In genomic region chr10:124648738-124649137, GRCh38 we compare ENCODE assay signal across 8 cellular contexts.
DNase-seq lines count a peak whose midpoint lies in the region; ATAC-seq and TF ChIP-seq lines count a peak whose summit lies in the region.

No MANE protein-coding gene starts in this region.

- DNase-seq in AG09319 (ENCODE audit: extremely low read depth, low read depth) = peak; percentile 27
- peak; percentile 28 for DNase-seq in KG1 (lab: John Stamatoyannopoulos, UW)
- DNase-seq in SKM-1 treated with dmso at 0.1 percent for 144 hours (lab: John Stamatoyannopoulos, UW; ENCODE audit: unreplicated experiment) = peak; percentile 35
- peak in 1 of 2 donors; percentile 80 for DNase-seq in ascending aorta (ENCODE audit: low spot score in 2 of 2)
- peak; percentile 87 for DNase-seq in left ventricle myocardium superior

- H3K4me3 ChIP-seq in ascending aorta (no peak overlapping the region), skin epidermis (no peak overlapping the region)

- H3K9me3 ChIP-seq in ascending aorta = no peaks in the 10 kb centered on the region

- H3K27me3 ChIP-seq in ascending aorta = no peaks in the 10 kb centered on the region

- H3K36me3 ChIP-seq in ascending aorta = no peaks in the 10 kb centered on the region

- peaks cover 20 to 39% of the 10 kb centered on the region in 2 donors for H3K4me1 ChIP-seq in ascending aorta

- no peak for TF ChIP-seq CTCF in AG09319 (IDR thresholded peaks at IDR 0.05; ENCODE audit: low read depth, low read length)
- TF ChIP-seq CTCF in ascending aorta (IDR thresholded peaks at IDR 0.05) = no peak

- H3K27ac ChIP-seq in ascending aorta (peak overlapping the region; percentile 62 to 64), skin epidermis (peak overlapping the region; percentile 2 to 98 (median 82))

- peak; percentile 62 for ATAC-seq in left ventricle myocardium superior
- no peak for ATAC-seq in GM19351 (IDR thresholded peaks at IDR 0.05; ENCODE audit: unreplicated experiment)
- no peak for ATAC-seq in GM21447 (IDR thresholded peaks at IDR 0.05; ENCODE audit: unreplicated experiment)

- intact Hi-C loops in ascending aorta (cut with DNase I) (loop anchor here (5.0 kb wide), 1 partner anchor 94 kb away; the partner anchor contains the start of gene FAM53B), left ventricle myocardium superior (cut with micrococcal nuclease) (loop anchor here (10.0 kb wide), 1 partner anchor 96 kb away; the partner anchor contains the start of gene FAM53B)
